Comparison of ENCODE assay signal across 8 cellular contexts in the genomic region with DNA sequence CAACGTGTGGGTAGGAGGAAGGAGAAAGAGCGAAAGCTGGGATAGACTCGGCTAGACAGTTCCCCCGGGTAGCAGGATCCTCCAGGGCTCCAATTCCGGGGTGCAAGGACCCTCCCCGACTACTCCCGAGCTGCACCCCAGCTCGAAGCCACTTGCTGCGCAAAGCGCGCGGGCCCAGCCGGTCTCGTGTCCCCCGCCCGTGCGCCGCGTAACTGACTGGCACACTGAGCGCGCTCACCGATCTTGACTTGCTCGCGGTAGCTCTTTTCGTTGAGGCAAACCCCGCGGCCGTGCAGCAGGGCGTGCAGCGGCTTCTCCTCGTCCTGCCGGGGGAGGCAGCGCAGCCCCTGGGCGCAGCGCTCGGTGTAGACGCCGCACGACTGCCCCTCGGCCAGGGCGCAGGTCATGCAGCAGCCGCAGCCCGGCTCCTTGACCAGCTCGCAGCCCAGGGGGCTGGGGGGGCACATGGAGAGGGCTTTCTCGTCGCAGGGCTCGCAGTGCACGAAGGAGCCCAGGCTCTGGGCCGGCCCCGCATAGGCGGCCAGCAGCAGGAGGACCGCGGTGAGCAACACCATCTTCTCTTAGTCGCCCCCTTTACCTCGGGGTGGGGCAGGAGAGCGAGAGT. TPM values are rescaled to one million over a fixed set of nuclear protein-coding genes. Genes with fewer than 3 reads are reported as not detected.
DNase-seq lines count a peak whose midpoint lies in the region; ATAC-seq and TF ChIP-seq lines count a peak whose summit lies in the region.

No MANE protein-coding gene starts in this region.

- DNase-seq in activated T-cell treated with anti-CD3 and anti-CD28 coated beads for 1 hour (ENCODE audit: low read depth), result peak; percentile 24
- no peak for DNase-seq in activated T-cell treated with anti-CD3 and anti-CD28 coated beads for 4 hours
- peak; percentile 68 for DNase-seq in SK-N-SH
- peak; percentile 89 for DNase-seq in left kidney (ENCODE audit: low read depth, low spot score)
- DNase-seq in stimulated activated CD4-positive, alpha-beta T cell treated with anti-CD3 and anti-CD28 coated beads, Interleukin-4, amount 100 ng/mL, for 1 hour, result peak; percentile 44
- no peak for DNase-seq in midbrain (lab: John Stamatoyannopoulos, UW)

- WGBS in SK-N-SH (ENCODE audit: low lambda C conversion rate), result 10% methylated on average over 17 of the region's 56 CpGs

- peak overlapping the region; percentile 82 for H2AFZ ChIP-seq in SK-N-SH (ENCODE audit: low read depth)

- no peak for TF ChIP-seq EP300 in SK-N-SH (IDR thresholded peaks at IDR 0.05; ENCODE audit: borderline replicate concordance in 1 of 2, low read depth in 1 of 2, low read length in 1 of 2)

- no peaks in the 10 kb centered on the region for H3K79me2 ChIP-seq in SK-N-SH (ENCODE audit: insufficient read depth)

- H3K9me2 ChIP-seq in SK-N-SH, result no peaks in the 10 kb centered on the region

- H3K27ac ChIP-seq in SK-N-SH (ENCODE audit: low read depth in 2 of 2, low read length in 1 of 2), result peak overlapping the region in 1 of 2 experiments; percentile 71; a peak in 1 of 4 replicates
- peak overlapping the region; percentile 60 for H3K27ac ChIP-seq in cingulate gyrus (ENCODE audit: low read depth, low read length)

- H3F3A ChIP-seq in SK-N-SH (replicated peaks; ENCODE audit: insufficient read depth), result peaks cover 18% of the 10 kb centered on the region

- H3K36me3 ChIP-seq in SK-N-SH (replicated peaks in 1 of 2; ENCODE audit: control insufficient read depth in 1 of 2, insufficient read depth in 2 of 2, low read length in 1 of 2), result no peaks in the 10 kb centered on the region

- peaks cover 5% of the 10 kb centered on the region; the same call in 1 of the 2 replicates for H4K20me1 ChIP-seq in SK-N-SH (ENCODE audit: insufficient read depth)

- no peak for TF ChIP-seq CTCF in SK-N-SH (IDR thresholded peaks at IDR 0.05)

- H3K27me3 ChIP-seq in SK-N-SH (ENCODE audit: insufficient read depth), result no peaks in the 10 kb centered on the region

- CTCF ChIA-PET in SK-N-SH (lab: Yijun Ruan, JAX), result interaction anchor here (0.6 to 7.5 kb wide), 17 partner anchors 12 to 1062 kb away, joined by 3 to 74 read pairs (median 3); no protein-coding TSS in a partner anchor

- H3K9me3 ChIP-seq in SK-N-SH, result no peaks in the 10 kb centered on the region

- no peak for TF ChIP-seq RAD21 in SK-N-SH (IDR thresholded peaks at IDR 0.05; ENCODE audit: low read length)

- POLR2A ChIA-PET in SK-N-SH (lab: Yijun Ruan, JAX), result interaction anchor here (0.7 to 1.5 kb wide), 2 partner anchors 99 to 190 kb away, joined by 3 to 6 read pairs; no protein-coding TSS in a partner anchor

- peaks cover 43 to 60% of the 10 kb centered on the region in 2 experiments for H3K4me1 ChIP-seq in SK-N-SH (ENCODE audit: control insufficient read depth in 1 of 2, insufficient read depth in 2 of 2, low read depth in 1 of 2, low read length in 1 of 2)

- peak overlapping the region; percentile 61 for H3K9ac ChIP-seq in SK-N-SH

- H3K4me2 ChIP-seq in SK-N-SH, result peak overlapping the region; percentile 95

- H3K4me3 ChIP-seq in SK-N-SH (ENCODE audit: low read depth in 2 of 2, low read length in 1 of 2), result peak overlapping the region; percentile 66 to 74

- ATAC-seq in HG02884 (IDR thresholded peaks at IDR 0.05; ENCODE audit: unreplicated experiment), result no peak

TF ChIP-seq in SK-N-SH, 30 proteins besides CTCF, POLR2A, EP300 and RAD21:
- TF ChIP-seq, protein P1, sequence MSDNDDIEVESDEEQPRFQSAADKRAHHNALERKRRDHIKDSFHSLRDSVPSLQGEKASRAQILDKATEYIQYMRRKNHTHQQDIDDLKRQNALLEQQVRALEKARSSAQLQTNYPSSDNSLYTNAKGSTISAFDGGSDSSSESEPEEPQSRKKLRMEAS (IDR thresholded peaks at IDR 0.05; ENCODE audit: low read depth), result peak; percentile 48; the same call in 1 of the 2 replicates
- TF ChIP-seq CHD2 (IDR thresholded peaks at IDR 0.05; ENCODE audit: low read length, partially characterized antibody), result no peak
- TF ChIP-seq RCOR1 (IDR thresholded peaks at IDR 0.05; ENCODE audit: low read length), result no peak

RNA-seq across cellular contexts. Expression of a gene that starts 1.0 kb away (rescaled TPM):
- polyA plus RNA-seq in SK-N-SH (2012; rRNA removed), result 156 and 323 TPM in 2 replicates
- polyA plus RNA-seq in SK-N-SH (2012; cell fraction: cytosol; rRNA removed), result 92.2 and 140 TPM in 2 replicates
- polyA plus RNA-seq in SK-N-SH (2012; cell fraction: nucleus; rRNA removed), result 204 and 262 TPM in 2 replicates

Comparison
In these comparisons a context has a peak if more than half of its experiments do, and no peak if none do; other contexts are left out.
1. DNase-seq: peak in activated T-cell treated with anti-CD3 and anti-CD28 coated beads for 1 hour (single experiment), SK-N-SH (single experiment), left kidney (single experiment) and stimulated activated CD4-positive, alpha-beta T cell treated with anti-CD3 and anti-CD28 coated beads, Interleukin-4, amount 100 ng/mL, for 1 hour (single experiment); none in activated T-cell treated with anti-CD3 and anti-CD28 coated beads for 4 hours (single experiment) and midbrain (single experiment).